ENCODE assay signal across 8 cellular contexts in genomic region chr18:62324917-62325805, GRCh38. TPM values are rescaled to one million over a fixed set of nuclear protein-coding genes. Genes with fewer than 3 reads are reported as not detected.
DNase-seq lines count a peak whose midpoint lies in the region; ATAC-seq and TF ChIP-seq lines count a peak whose summit lies in the region.

Gene TNFRSF11A, plus strand, starts transcription at chr18:62325310. Its CDS starts 43 bp downstream, at chr18:62325353.

- peak within 1 kb of the TSS; percentile 93 for H3K4me2 ChIP-seq in BLaER1
- H3K4me2 ChIP-seq in skeletal muscle satellite cell (ENCODE audit: low read length) = peak within 1 kb of the TSS; percentile 92

- H3K9ac ChIP-seq in BLaER1 = 0 out of 2 replicates have a peak within 1 kb of the TSS, but pooled peaks have one; percentile 43
- H3K9ac ChIP-seq in skeletal muscle satellite cell (ENCODE audit: low read depth, low read length) = peak within 1 kb of the TSS; percentile 18

- CTCF ChIA-PET in Panc1 (lab: Charles Lee) = interaction anchor here (0.6 kb wide), 2 partner anchors 141 to 512 kb away, joined by 3 to 4 read pairs; no protein-coding TSS in a partner anchor

- H3K4me1 ChIP-seq in BLaER1 (peaks cover 12% of the 10 kb centered on the region), Panc1 (ENCODE audit: control insufficient read depth, insufficient read depth, low read length) (peaks cover 32% of the 10 kb centered on the region), left ventricle myocardium inferior (peaks cover 49% of the 10 kb centered on the region), skeletal muscle satellite cell (ENCODE audit: control insufficient read depth, insufficient read depth, low read length) (peaks cover 28% of the 10 kb centered on the region), BE2C (no peaks in the 10 kb centered on the region)

- intact Hi-C loops in Panc1 (cut with micrococcal nuclease; ENCODE audit: unreplicated experiment) = no loop called here
- intact Hi-C loops in left ventricle myocardium inferior (cut with micrococcal nuclease) = no loop called here

- in situ Hi-C loops in Panc1 (cut with HindIII; ENCODE audit: low pct_unique_long_range_greater_than_20kb, low sequenced_read_pairs) = no loop called here

- no peaks in the 10 kb centered on the region for H3K36me3 ChIP-seq in BLaER1
- H3K36me3 ChIP-seq in Panc1 (ENCODE audit: control insufficient read depth, insufficient read depth, low read length) = no peaks in the 10 kb centered on the region
- H3K36me3 ChIP-seq in left ventricle myocardium inferior = no peaks in the 10 kb centered on the region
- H3K36me3 ChIP-seq in skeletal muscle satellite cell (ENCODE audit: insufficient read depth, low read length) = no peaks in the 10 kb centered on the region
- no peaks in the 10 kb centered on the region for H3K36me3 ChIP-seq in BE2C

- TF ChIP-seq CTCF in Panc1 (IDR thresholded peaks at IDR 0.05) (peak; percentile 83), left ventricle myocardium inferior (IDR thresholded peaks at IDR 0.05; ENCODE audit: borderline replicate concordance) (peak; percentile 38), BE2C (IDR thresholded peaks at IDR 0.05; ENCODE audit: low read depth, low read length) (no peak)

- DNase-seq in Panc1 (ENCODE audit: low read depth, low spot score) = no peak
- DNase-seq in activated naive CD4-positive, alpha-beta T cell treated with Interleukin-2 at 50 U/mL for 16 hours = peak; percentile 65
- DNase-seq in left ventricle myocardium inferior = peak; percentile 33
- no peak for DNase-seq in BE2C

- TF ChIP-seq POLR2A in GM19193 (IDR thresholded peaks at IDR 0.05; ENCODE audit: extremely low read depth, insufficient read depth, insufficient read length) = peak; percentile 51

- H3K27ac ChIP-seq in BLaER1 (no peak within 1 kb of the TSS), Panc1 (ENCODE audit: low read length) (peak within 1 kb of the TSS; percentile 65), left ventricle myocardium inferior (replicated peaks) (no peak within 1 kb of the TSS)

- ATAC-seq in HG03196 (IDR thresholded peaks at IDR 0.05; ENCODE audit: unreplicated experiment) = peak; percentile 52
- peak; percentile 88 for ATAC-seq in Panc1

- BruUV-seq in Panc1 (replicated peaks; lab: Mats Ljungman, UMichigan) = no TSS peak

- H4K20me1 ChIP-seq in BLaER1 = peaks cover 11% of the 10 kb centered on the region; the same call in 1 of the 2 replicates

- H3K27me3 ChIP-seq in BLaER1 = peaks cover 54% of the 10 kb centered on the region
- no peaks in the 10 kb centered on the region for H3K27me3 ChIP-seq in Panc1 (ENCODE audit: control insufficient read depth, insufficient read depth, low read length)
- H3K27me3 ChIP-seq in left ventricle myocardium inferior (ENCODE audit: low read depth) = peaks cover 87% of the 10 kb centered on the region
- peaks cover 59% of the 10 kb centered on the region for H3K27me3 ChIP-seq in skeletal muscle satellite cell (ENCODE audit: control insufficient read depth, insufficient read depth, low read length)
- peaks cover 27% of the 10 kb centered on the region for H3K27me3 ChIP-seq in BE2C

- H3K4me3 ChIP-seq in BLaER1 (peak within 1 kb of the TSS; percentile 67), Panc1 (ENCODE audit: low read depth in 2 of 2, low read length in 2 of 2) (peak within 1 kb of the TSS; percentile 66 to 76), left ventricle myocardium inferior (peak within 1 kb of the TSS; percentile 68), skeletal muscle satellite cell (ENCODE audit: low read length) (peak within 1 kb of the TSS; percentile 65), BE2C (ENCODE audit: low read depth, low read length) (no peak within 1 kb of the TSS)

- peaks cover 12% of the 10 kb centered on the region for H3K9me3 ChIP-seq in BLaER1
- H3K9me3 ChIP-seq in Panc1 (ENCODE audit: control insufficient read depth, insufficient read depth, low read depth, low read length) = no peaks in the 10 kb centered on the region
- no peaks in the 10 kb centered on the region for H3K9me3 ChIP-seq in left ventricle myocardium inferior (replicated peaks)
- H3K9me3 ChIP-seq in skeletal muscle satellite cell (replicated peaks; ENCODE audit: low read length) = no peaks in the 10 kb centered on the region
- H3K9me3 ChIP-seq in BE2C = no peaks in the 10 kb centered on the region

- POLR2A ChIA-PET in Panc1 (lab: Charles Lee) = no interaction called here

RNA-seq across cellular contexts. Expression of gene TNFRSF11A, which starts in this region (rescaled TPM):
- total RNA-seq in Panc1 (2021; ENCODE audit: unreplicated experiment) (14.1 TPM), left ventricle myocardium inferior (1.6 TPM)
- polyA plus RNA-seq in Panc1 (2012; ENCODE audit: insufficient read length) = 10.3 TPM
- total RNA-seq in skeletal muscle satellite cell (2012; rRNA removed) = under 0.01 and 0.25 TPM in 2 replicates
- polyA plus RNA-seq in BE2C (2012; ENCODE audit: insufficient read depth, insufficient read length, low read depth) = not detected

Comparison
In these comparisons a context has a peak if more than half of its experiments do, and no peak if none do; other contexts are left out.
1. DNase-seq: peak in activated naive CD4-positive, alpha-beta T cell treated with Interleukin-2 at 50 U/mL for 16 hours (single experiment) and left ventricle myocardium inferior (single experiment); none in Panc1 (single experiment) and BE2C (single experiment).